ENCODE assay signal across 18 cellular contexts in the genomic region with DNA sequence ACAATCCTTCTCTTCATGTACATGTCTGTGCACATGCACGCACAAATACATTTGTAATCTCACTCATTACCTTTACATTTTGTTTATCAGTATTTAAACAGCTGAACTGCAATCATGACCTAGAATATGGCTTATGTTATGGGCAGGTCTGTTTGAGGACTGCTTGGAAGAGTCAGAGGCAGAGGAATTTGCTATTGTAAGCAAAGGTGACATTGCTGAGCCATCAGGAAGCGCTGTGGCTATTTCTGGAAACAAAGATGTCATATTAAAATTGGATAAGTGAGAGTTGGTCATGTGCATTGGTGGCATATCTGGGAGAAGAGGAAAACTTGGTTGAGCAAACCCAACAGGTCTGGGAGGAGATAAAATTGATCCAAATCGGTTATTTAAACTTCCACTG. TPM values are rescaled to one million over a fixed set of nuclear protein-coding genes. Genes with fewer than 3 reads are reported as not detected.
DNase-seq lines count a peak whose midpoint lies in the region; ATAC-seq and TF ChIP-seq lines count a peak whose summit lies in the region.
"Had no signal": no experiment of that assay in that cellular context is flagged by ENCODE, and none has a peak within 500 bp of the region (broad histone marks: within the 10 kb centered on the region; RNA-seq: fewer than 3 reads in every experiment).

No MANE protein-coding gene starts in this region.

- in situ Hi-C loops in gastrocnemius medialis (cut with MboI; ENCODE audit: low sequenced_read_pairs in 4 of 4): no loop called here

- peak overlapping the region; percentile 1 for H3K27ac Mint-ChIP-seq in endothelial cell (ENCODE audit: unreplicated experiment)

- H3K36me3 ChIP-seq in left ventricle myocardium inferior (peaks cover 19% of the 10 kb centered on the region), mucosa of descending colon (ENCODE audit: low read depth) (no peaks in the 10 kb centered on the region), gastrocnemius medialis (peaks cover 0 to 9% of the 10 kb centered on the region in 2 donors)

- peaks cover 2% of the 10 kb centered on the region for H3K27me3 Mint-ChIP-seq in endothelial cell (ENCODE audit: unreplicated experiment)
- H3K27me3 Mint-ChIP-seq: CD4-positive, CD25-positive, alpha-beta regulatory T cell had no signal

- TF ChIP-seq CTCF in endothelial cell (IDR thresholded peaks at IDR 0.05; ENCODE audit: unreplicated experiment) (no peak), left ventricle myocardium inferior (IDR thresholded peaks at IDR 0.05; ENCODE audit: borderline replicate concordance) (no peak), mucosa of descending colon (IDR thresholded peaks at IDR 0.05) (no peak), gastrocnemius medialis (IDR thresholded peaks at IDR 0.05 in 4 of 5, conservative IDR thresholded peaks at IDR 0.05 in 1 of 5) (no peak)

- H3K4me3 ChIP-seq in left ventricle myocardium inferior (no peak overlapping the region), mucosa of descending colon (no peak overlapping the region), gastrocnemius medialis (no peak overlapping the region)
- H3K4me3 ChIP-seq: SJCRH30 had no signal

- H3K9me3 ChIP-seq in left ventricle myocardium inferior (replicated peaks) (no peaks in the 10 kb centered on the region), mucosa of descending colon (no peaks in the 10 kb centered on the region), gastrocnemius medialis (no peaks in the 10 kb centered on the region)
- H3K9me3 ChIP-seq: SJCRH30 had no signal

- H3K27me3 ChIP-seq in left ventricle myocardium inferior (ENCODE audit: low read depth) (no peaks in the 10 kb centered on the region), gastrocnemius medialis (no peaks in the 10 kb centered on the region)
- H3K27me3 ChIP-seq: SJCRH30 had no signal

- H3K36me3 Mint-ChIP-seq in endothelial cell (ENCODE audit: low read depth, unreplicated experiment): peaks cover 44% of the 10 kb centered on the region

- DNase-seq in endothelial cell (ENCODE audit: low spot score): no peak
- no peak for DNase-seq in left ventricle myocardium inferior
- DNase-seq in mucosa of descending colon: no peak
- no peak for DNase-seq in gastrocnemius medialis
- no peak for DNase-seq in posterior cingulate gyrus
- DNase-seq in NOMO-1 (lab: John Stamatoyannopoulos, UW; ENCODE audit: unreplicated experiment in 2 of 2): no peak
- no peak for DNase-seq in HPDE6-E6E7 (ENCODE audit: extremely low spot score)
- DNase-seq: CD4-positive, CD25-positive, alpha-beta regulatory T cell; H7; KG1; NCI-H1417 treated with DMSO at 0.1 percent for 48 hours; NCI-H2029; NCI-H2171 treated with DMSO at 0.1 percent for 48 hours; NCI-H446 treated with DMSO at 0.1 percent for 48 hours; NK-92 treated with Interleukin-12 subunit alpha and Interleukin-12 subunit beta, amount 100 ng/mL, for 24 hours; OCI-M1; SJCRH30 had no signal

- H3K9me3 Mint-ChIP-seq in endothelial cell (ENCODE audit: unreplicated experiment): no peaks in the 10 kb centered on the region

- H3K4me3 Mint-ChIP-seq in endothelial cell (ENCODE audit: unreplicated experiment): no peak overlapping the region
- H3K4me3 Mint-ChIP-seq: CD4-positive, CD25-positive, alpha-beta regulatory T cell had no signal

- TF ChIP-seq POLR2A in gastrocnemius medialis (IDR thresholded peaks at IDR 0.05): no peak

- peaks cover 37% of the 10 kb centered on the region for H3K4me1 ChIP-seq in left ventricle myocardium inferior
- no peaks in the 10 kb centered on the region for H3K4me1 ChIP-seq in mucosa of descending colon (ENCODE audit: low read depth)
- H3K4me1 ChIP-seq in gastrocnemius medialis: peaks cover 57 to 59% of the 10 kb centered on the region in 2 donors
- H3K4me1 ChIP-seq: SJCRH30 had no signal

- H3K27ac ChIP-seq in left ventricle myocardium inferior (replicated peaks) (peak overlapping the region; percentile 51), gastrocnemius medialis (peak overlapping the region; percentile 86 to 89 (median 88))
- H3K27ac ChIP-seq: SJCRH30 had no signal

- ATAC-seq in mucosa of descending colon: peak; percentile 17
- peak; percentile 39 to 68 for ATAC-seq in gastrocnemius medialis
- ATAC-seq in HG03045 (IDR thresholded peaks at IDR 0.05; ENCODE audit: unreplicated experiment): no peak

- intact Hi-C loops in left ventricle myocardium inferior (cut with micrococcal nuclease): no loop called here
- intact Hi-C loops in mucosa of descending colon (cut with DNase I, micrococcal nuclease): no loop called here
- intact Hi-C loops in gastrocnemius medialis (cut with DNase I; ENCODE audit: low total_unique reads): no loop called here
- intact Hi-C loops in posterior cingulate gyrus (cut with DNase I): no loop called here

- H3K4me1 Mint-ChIP-seq in endothelial cell (ENCODE audit: unreplicated experiment): no peaks in the 10 kb centered on the region

RNA-seq across cellular contexts. Expression of gene USF3, which starts 41.6 kb away (rescaled TPM):
- total RNA-seq in endothelial cell (ENCODE audit: unreplicated experiment) (15.4 TPM), left ventricle myocardium inferior (13.4 TPM), mucosa of descending colon (10 to 100 TPM; 24.5 to 31.4 (median 26.7) TPM), gastrocnemius medialis (10 to 100 TPM; 35.7 to 49.6 (median 40.1) TPM)
